16 cellular contexts compared by ENCODE assay signal in the genomic region with DNA sequence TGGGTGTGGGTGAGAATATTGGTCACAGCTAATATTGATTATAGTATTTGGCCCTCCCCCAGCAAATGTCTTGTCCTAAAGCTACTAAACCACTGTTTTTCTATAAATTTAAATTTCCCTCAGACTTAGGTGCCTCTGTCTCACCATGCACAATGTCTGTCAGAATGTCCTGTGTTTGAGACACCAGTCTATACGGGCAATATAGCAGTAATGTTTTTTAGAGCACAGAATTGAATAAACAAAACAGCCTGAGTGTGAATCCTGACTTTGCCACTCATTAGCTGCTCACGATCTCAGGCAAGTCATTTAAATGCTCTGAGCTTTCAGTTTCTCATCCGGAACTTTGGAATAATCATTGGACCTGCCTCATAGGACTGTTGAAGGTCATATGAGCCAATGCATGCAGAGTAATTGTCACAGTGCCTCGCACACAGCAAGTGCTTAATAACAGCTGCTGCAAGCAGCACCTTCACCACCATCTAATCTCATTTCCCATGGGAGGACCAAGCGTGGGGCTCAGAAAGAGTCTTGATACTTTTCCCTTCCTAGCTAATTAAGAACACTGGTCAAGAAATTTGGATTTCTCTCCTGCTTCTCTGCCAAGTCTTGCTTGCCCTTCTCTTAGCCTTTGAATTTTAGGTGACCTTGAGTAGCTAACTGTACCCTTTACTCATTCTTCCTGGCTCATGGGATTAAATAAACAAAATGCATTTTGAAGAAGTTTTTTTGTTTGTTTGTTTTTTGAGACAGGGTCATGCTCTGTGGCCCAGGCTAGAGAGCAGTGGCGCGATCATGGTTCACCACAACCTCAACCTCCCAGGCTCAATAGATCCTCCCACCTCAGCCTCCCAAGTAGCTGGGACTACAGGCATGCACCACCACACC. TPM values are rescaled to one million over a fixed set of nuclear protein-coding genes. Genes with fewer than 3 reads are reported as not detected.
DNase-seq lines count a peak whose midpoint lies in the region; ATAC-seq and TF ChIP-seq lines count a peak whose summit lies in the region.
"Had no signal": no experiment of that assay in that cellular context is flagged by ENCODE, and none has a peak within 500 bp of the region (broad histone marks: within the 10 kb centered on the region; RNA-seq: fewer than 3 reads in every experiment).

No MANE protein-coding gene starts in this region.

- H3K4me1 ChIP-seq in right cardiac atrium (ENCODE audit: control insufficient read depth, insufficient read depth, low read length) (peaks cover 11% of the 10 kb centered on the region), rectal smooth muscle tissue (ENCODE audit: control insufficient read depth, insufficient read depth, low read length) (peaks cover 64% of the 10 kb centered on the region), upper lobe of right lung (peaks cover 52% of the 10 kb centered on the region)

- ATAC-seq in right cardiac atrium: peak; percentile 5 to 18
- no peak for ATAC-seq in upper lobe of right lung
- ATAC-seq in HG03045 (IDR thresholded peaks at IDR 0.05; ENCODE audit: unreplicated experiment): no peak
- ATAC-seq: WTC11 had no signal

- peak overlapping the region; percentile 62 for H3K27ac Mint-ChIP-seq in chondrocyte (ENCODE audit: unreplicated experiment)
- H3K27ac Mint-ChIP-seq: activated T-helper 1 cell treated with anti-CD3 and anti-CD28 coated beads, Interleukin-12 subunit alpha, Interleukin-12 subunit beta, Interleukin-2, Interleukin-4 antibody, amounts not matched to agents 30 ng/mL and 10 ng/mL and 1 ng/mL, durations not matched to agents 14 hours and 24 hours and 36 hours; immature natural killer cell; stimulated activated naive CD8-positive, alpha-beta T cell treated with anti-CD3 and anti-CD28 coated beads, Interleukin-15, Interleukin-2, amounts not matched to agents 100 ng/mL and 50 ng/mL, for 24 hours; WTC11 had no signal

- 52% methylated on average over 7 of the region's 7 CpGs for WGBS in right cardiac atrium

- H3K4me3 ChIP-seq in right cardiac atrium (ENCODE audit: low read length) (no peak overlapping the region), rectal smooth muscle tissue (ENCODE audit: low read length) (no peak overlapping the region), upper lobe of right lung (no peak overlapping the region)

- H3K27me3 ChIP-seq in right cardiac atrium (ENCODE audit: control insufficient read depth, insufficient read depth) (no peaks in the 10 kb centered on the region), rectal smooth muscle tissue (ENCODE audit: control insufficient read depth, insufficient read depth, low read length) (no peaks in the 10 kb centered on the region), upper lobe of right lung (no peaks in the 10 kb centered on the region)

- DNase-seq in chondrocyte (ENCODE audit: low spot score): no peak
- DNase-seq in right cardiac atrium: no peak
- no peak for DNase-seq in upper lobe of right lung
- no peak for DNase-seq in SIG-M5 (lab: John Stamatoyannopoulos, UW)
- no peak for DNase-seq in GM03348 (ENCODE audit: low spot score)
- DNase-seq: immature natural killer cell, NCI-H1436, NCI-H226 had no signal

- no peak overlapping the region for H3K4me3 Mint-ChIP-seq in chondrocyte (ENCODE audit: unreplicated experiment)
- H3K4me3 Mint-ChIP-seq: activated T-helper 1 cell treated with anti-CD3 and anti-CD28 coated beads, Interleukin-12 subunit alpha, Interleukin-12 subunit beta, Interleukin-2, Interleukin-4 antibody, amounts not matched to agents 30 ng/mL and 10 ng/mL and 1 ng/mL, durations not matched to agents 14 hours and 24 hours and 36 hours; immature natural killer cell; stimulated activated naive CD8-positive, alpha-beta T cell treated with anti-CD3 and anti-CD28 coated beads, Interleukin-15, Interleukin-2, amounts not matched to agents 100 ng/mL and 50 ng/mL, for 24 hours; WTC11 had no signal

- no peaks in the 10 kb centered on the region for H3K9me3 Mint-ChIP-seq in chondrocyte (ENCODE audit: low read depth)
- H3K9me3 Mint-ChIP-seq: activated T-helper 1 cell treated with anti-CD3 and anti-CD28 coated beads, Interleukin-12 subunit alpha, Interleukin-12 subunit beta, Interleukin-2, Interleukin-4 antibody, amounts not matched to agents 30 ng/mL and 10 ng/mL and 1 ng/mL, durations not matched to agents 14 hours and 24 hours and 36 hours; stimulated activated naive CD8-positive, alpha-beta T cell treated with anti-CD3 and anti-CD28 coated beads, Interleukin-15, Interleukin-2, amounts not matched to agents 100 ng/mL and 50 ng/mL, for 24 hours; WTC11 had no signal

- H3K36me3 ChIP-seq in rectal smooth muscle tissue (ENCODE audit: control insufficient read depth, insufficient read depth, low read length) (no peaks in the 10 kb centered on the region), upper lobe of right lung (no peaks in the 10 kb centered on the region)

- H3K4me1 Mint-ChIP-seq in chondrocyte (ENCODE audit: low read depth): peaks cover 18% of the 10 kb centered on the region
- H3K4me1 Mint-ChIP-seq: immature natural killer cell, WTC11 had no signal

- H3K9ac ChIP-seq in rectal smooth muscle tissue (ENCODE audit: low read length): no peak overlapping the region

- TF ChIP-seq CTCF in chondrocyte (IDR thresholded peaks at IDR 0.05): no peak
- no peak for TF ChIP-seq CTCF in upper lobe of right lung (IDR thresholded peaks at IDR 0.05)

- no peaks in the 10 kb centered on the region for H3K36me3 Mint-ChIP-seq in chondrocyte (ENCODE audit: low read depth)
- H3K36me3 Mint-ChIP-seq: immature natural killer cell, WTC11 had no signal

- peak overlapping the region; percentile 83 for H3K27ac ChIP-seq in right cardiac atrium (ENCODE audit: low read length)
- peak overlapping the region; percentile 82 for H3K27ac ChIP-seq in rectal smooth muscle tissue (ENCODE audit: low read depth, low read length)
- H3K27ac ChIP-seq in upper lobe of right lung: peak overlapping the region; percentile 38
- H3K27ac ChIP-seq: epithelial cell of prostate had no signal

- H3K27me3 Mint-ChIP-seq in chondrocyte (ENCODE audit: low read depth): peaks cover 23% of the 10 kb centered on the region

- intact Hi-C loops in right cardiac atrium (cut with DNase I): no loop called here
- intact Hi-C loops in upper lobe of right lung (cut with DNase I): no loop called here

- H3K9me3 ChIP-seq in right cardiac atrium (ENCODE audit: control insufficient read depth, low read length) (no peaks in the 10 kb centered on the region), upper lobe of right lung (no peaks in the 10 kb centered on the region)

RNA-seq across cellular contexts. Expression of gene HLF, which starts 9.9 kb away (rescaled TPM):
- total RNA-seq in chondrocyte: 0.18 to 0.47 TPM (median 0.27 TPM) in 3 replicates
- total RNA-seq in right cardiac atrium: 10 to 100 TPM; 35.6 to 56.6 (median 49.7) TPM
- polyA plus RNA-seq in right cardiac atrium: 17.0 TPM
- 31.8 TPM for total RNA-seq in upper lobe of right lung
- total RNA-seq: glomerular endothelial cell had no signal
- polyA plus RNA-seq: BJ, immature natural killer cell had no signal

Comparison
In these comparisons a context has a peak if more than half of its experiments do, and no peak if none do; other contexts are left out.
1. ATAC-seq: peak in right cardiac atrium (2 of 2); none in upper lobe of right lung (single experiment) and HG03045 (single experiment).
2. RNA of gene HLF, which starts 9.9 kb away (total RNA-seq): 35.6 to 56.6 TPM in right cardiac atrium and 31.8 TPM in upper lobe of right lung (single experiment); 0.18 to 0.47 TPM in chondrocyte; every median in the first group is over 10 times any median in the second.
3. Peak in every context shown above with its lines, with median percentiles within 50 percentile points of each other: H3K27ac ChIP-seq.